In the genomic region with DNA sequence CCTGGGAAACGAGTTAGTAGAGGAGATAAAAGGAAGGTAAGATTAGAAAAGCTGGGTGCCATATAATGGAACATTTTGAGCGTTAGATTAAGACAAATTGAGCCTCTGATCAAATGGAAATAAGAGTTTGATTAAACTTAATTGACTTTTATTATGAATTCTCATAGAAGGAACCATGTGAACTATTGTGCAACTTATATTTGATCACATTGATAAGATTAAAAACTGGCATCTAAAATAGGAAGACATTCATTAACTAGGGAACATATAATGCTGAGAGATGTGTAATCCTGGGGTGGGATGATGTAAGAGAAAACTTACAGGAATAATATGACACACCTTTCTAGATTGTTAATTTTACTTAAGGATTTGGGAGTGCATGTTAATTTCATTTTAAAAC, we compare ENCODE assay signal across 30 cellular contexts. TPM values are rescaled to one million over a fixed set of nuclear protein-coding genes. Genes with fewer than 3 reads are reported as not detected.
"Had no signal": no experiment of that assay in that cellular context is flagged by ENCODE, and none has a peak within 500 bp of the region (broad histone marks: within the 10 kb centered on the region; RNA-seq: fewer than 3 reads in every experiment).

No MANE protein-coding gene starts in this region.

- FAIRE-seq: urothelium cell line had no signal

- DNase-seq: stimulated activated CD4-positive, alpha-beta T cell treated with anti-CD3 and anti-CD28 coated beads, Interleukin-2, amount 100 ng/mL, for 48 hours; stimulated activated CD4-positive, alpha-beta T cell treated with anti-CD3 and anti-CD28 coated beads, Interleukin-4, amount 100 ng/mL, for 1 hour; stimulated activated CD4-positive, alpha-beta T cell treated with anti-CD3 and anti-CD28 coated beads, Interleukin-4, amount 100 ng/mL, for 24 hours; stimulated activated CD4-positive, alpha-beta T cell treated with anti-CD3 and anti-CD28 coated beads, Interleukin-4, amount 100 ng/mL, for 4 hours; stimulated activated CD8-positive, alpha-beta memory T cell treated with anti-CD3 and anti-CD28 coated beads, Interleukin-4, amount 100 ng/mL, for 48 hours; stimulated activated naive B cell treated with anti-CD40 and anti-IgM and Interleukin-4, amounts not matched to agents 10 μg/mL and 1 μg/mL and 100 μg/mL, for 72 hours; stimulated activated naive CD4-positive, alpha-beta T cell; stimulated activated naive CD4-positive, alpha-beta T cell treated with Interleukin-2 at 50 U/mL for 16 hours; stimulated activated naive CD8-positive, alpha-beta T cell treated with anti-CD3 and anti-CD28 coated beads, Interleukin-15, amount 100 ng/mL, for 72 hours; stimulated activated naive CD8-positive, alpha-beta T cell treated with anti-CD3 and anti-CD28 coated beads, Interleukin-15, Interleukin-2, amounts not matched to agents 100 U/mL and 50 U/mL, for 24 hours; stomach; substantia nigra; testis; thyroid gland; tibial artery; transverse colon; trophoblast cell; upper lobe of left lung; upper lobe of right lung; uterus had no signal

- H3K27ac ChIP-seq: stomach, suprapubic skin, testis, thoracic aorta, thyroid gland, tibial artery, tibial nerve, transverse colon, upper lobe of left lung, upper lobe of right lung, uterus, vagina had no signal

- H3K27me3 ChIP-seq: testis, thyroid gland, upper lobe of left lung, vagina had no signal

- H3K36me3 ChIP-seq: stomach, suprapubic skin, thoracic aorta, thyroid gland, tibial artery, tibial nerve, transverse colon, upper lobe of left lung, upper lobe of right lung, uterus, vagina had no signal

- ATAC-seq: stimulated activated effector memory CD8-positive, alpha-beta T cell treated with anti-CD3 and anti-CD28 coated beads, Interleukin-12 subunit alpha, Interleukin-12 subunit beta, amount 100 ng/mL, for 72 hours; stimulated activated memory B cell treated with anti-CD40 and anti-IgM and Interleukin-4, amounts not matched to agents 10 μg/mL and 1 μg/mL and 100 μg/mL, for 72 hours; stimulated activated naive B cell treated with anti-CD40 and anti-IgM and Interleukin-4, amounts not matched to agents 10 μg/mL and 1 μg/mL and 100 μg/mL, for 72 hours; stimulated activated naive CD8-positive, alpha-beta T cell treated with anti-CD3 and anti-CD28 coated beads, Interleukin-15, amount 100 ng/mL, for 72 hours; stimulated activated naive CD8-positive, alpha-beta T cell treated with anti-CD3 and anti-CD28 coated beads, Interleukin-15, Interleukin-2, amounts not matched to agents 100 U/mL and 50 U/mL, for 24 hours; upper lobe of right lung had no signal

- H3K4me3 ChIP-seq: stomach, suprapubic skin, testis, thoracic aorta, thyroid gland, tibial artery, tibial nerve, transverse colon, upper lobe of left lung, upper lobe of right lung, uterus, vagina had no signal

- H3K4me1 ChIP-seq: stomach, suprapubic skin, testis, thyroid gland, tibial artery, tibial nerve, transverse colon, upper lobe of left lung, upper lobe of right lung, uterus, vagina had no signal

- H3K9me3 ChIP-seq: suprapubic skin, testis, thoracic aorta, thyroid gland, transverse colon, uterus, vagina had no signal

RNA-seq across cellular contexts. Expression of gene TBR1, which starts 22.5 kb away (rescaled TPM):
- total RNA-seq: stomach, subcutaneous adipose tissue, suprapubic skin, thoracic aorta, tibial nerve, transverse colon, upper lobe of left lung, upper lobe of right lung, ureter, uterus, vagina had no signal
- polyA plus RNA-seq: stomach, urinary bladder had no signal
